ENCODE assay signal across 17 cellular contexts in genomic region chr2:200253631-200254030, GRCh38. TPM values are rescaled to one million over a fixed set of nuclear protein-coding genes. Genes with fewer than 3 reads are reported as not detected.
DNase-seq lines count a peak whose midpoint lies in the region; FAIRE-seq and TF ChIP-seq lines count a peak whose summit lies in the region.
"Had no signal": no experiment of that assay in that cellular context is flagged by ENCODE, and none has a peak within 500 bp of the region (broad histone marks: within the 10 kb centered on the region; RNA-seq: fewer than 3 reads in every experiment).

No MANE protein-coding gene starts in this region.

- H3K4me2 ChIP-seq in astrocyte (ENCODE audit: low read length), result no peak overlapping the region

- H3K9me3 Mint-ChIP-seq in astrocyte (ENCODE audit: unreplicated experiment), result peaks cover 2% of the 10 kb centered on the region
- H3K9me3 Mint-ChIP-seq: activated CD4-positive, alpha-beta memory T cell treated with anti-CD3 and anti-CD28 coated beads, Interleukin-2, amount 10 ng/mL, durations not matched to agents 7 days and 5 days; CD8-positive, alpha-beta T cell had no signal

- H3K4me1 ChIP-seq in astrocyte (ENCODE audit: insufficient read depth, low read length), result peaks cover 4% of the 10 kb centered on the region
- peaks cover 1% of the 10 kb centered on the region for H3K4me1 ChIP-seq in prostate gland (replicated peaks)
- H3K4me1 ChIP-seq: adrenal gland, Peyer's patch had no signal

- no peak for TF ChIP-seq CTCF in astrocyte (IDR thresholded peaks at IDR 0.05; ENCODE audit: insufficient read depth, low read depth, low read length)
- no peak for TF ChIP-seq CTCF in fibroblast of villous mesenchyme (IDR thresholded peaks at IDR 0.05; ENCODE audit: insufficient read depth, low read depth, low read length)
- TF ChIP-seq CTCF in prostate gland (IDR thresholded peaks at IDR 0.05), result no peak

- H3K4me3 ChIP-seq in astrocyte (ENCODE audit: insufficient read depth, low read depth, low read length) (no peak overlapping the region), fibroblast of villous mesenchyme (ENCODE audit: low read depth, low read length) (no peak overlapping the region), prostate gland (no peak overlapping the region)
- H3K4me3 ChIP-seq: adrenal gland, Peyer's patch, tibial nerve had no signal

- intact Hi-C loops in prostate gland (cut with DNase I), result no loop called here

- H3K4me1 Mint-ChIP-seq in astrocyte (ENCODE audit: low read depth, unreplicated experiment), result peaks cover 23% of the 10 kb centered on the region
- H3K4me1 Mint-ChIP-seq: activated CD4-positive, alpha-beta memory T cell treated with anti-CD3 and anti-CD28 coated beads, Interleukin-2, amount 10 ng/mL, durations not matched to agents 7 days and 5 days had no signal

- H3K9ac ChIP-seq in astrocyte (ENCODE audit: low read length), result no peak overlapping the region

- FAIRE-seq in astrocyte (lab: Jason Lieb, UNC), result no peak

- H3K36me3 Mint-ChIP-seq in astrocyte (ENCODE audit: low read depth, unreplicated experiment), result no peaks in the 10 kb centered on the region
- H3K36me3 Mint-ChIP-seq: CD8-positive, alpha-beta T cell had no signal

- H2AFZ ChIP-seq in astrocyte (ENCODE audit: low read depth, low read length), result no peak overlapping the region

- no peaks in the 10 kb centered on the region for H3K36me3 ChIP-seq in astrocyte (ENCODE audit: insufficient read depth, low read length)
- no peaks in the 10 kb centered on the region for H3K36me3 ChIP-seq in prostate gland
- H3K36me3 ChIP-seq: adrenal gland, Peyer's patch, tibial nerve had no signal

- no peaks in the 10 kb centered on the region for H3K27me3 Mint-ChIP-seq in astrocyte (ENCODE audit: low read depth, unreplicated experiment)

- H3K9me3 ChIP-seq in astrocyte (ENCODE audit: insufficient read depth, low read depth, low read length) (no peaks in the 10 kb centered on the region), prostate gland (no peaks in the 10 kb centered on the region)
- H3K9me3 ChIP-seq: adrenal gland, Peyer's patch, tibial nerve had no signal

- H3K27ac ChIP-seq in astrocyte (ENCODE audit: low read depth, low read length) (no peak overlapping the region), prostate gland (no peak overlapping the region)
- H3K27ac ChIP-seq: 22Rv1, adrenal gland, Peyer's patch, tibial nerve had no signal

- WGBS in prostate gland, result 14% methylated on average over 2 of the region's 2 CpGs

- no peaks in the 10 kb centered on the region for H3K27me3 ChIP-seq in astrocyte (ENCODE audit: insufficient read depth, low read length)
- no peaks in the 10 kb centered on the region for H3K27me3 ChIP-seq in prostate gland (replicated peaks; ENCODE audit: insufficient read depth)
- H3K27me3 ChIP-seq: adrenal gland, Peyer's patch, tibial nerve had no signal

- TF ChIP-seq POLR2A in prostate gland (IDR thresholded peaks at IDR 0.05), result no peak

- H4K20me1 ChIP-seq in astrocyte (ENCODE audit: insufficient read depth, low read length), result no peaks in the 10 kb centered on the region

- no peaks in the 10 kb centered on the region for H3K79me2 ChIP-seq in astrocyte (ENCODE audit: insufficient read depth, low read length)

- no peak overlapping the region for H3K4me3 Mint-ChIP-seq in astrocyte (ENCODE audit: unreplicated experiment)
- H3K4me3 Mint-ChIP-seq: activated CD4-positive, alpha-beta memory T cell treated with anti-CD3 and anti-CD28 coated beads, Interleukin-2, amount 10 ng/mL, durations not matched to agents 7 days and 5 days; CD8-positive, alpha-beta T cell had no signal

- peak overlapping the region; percentile 24 for H3K27ac Mint-ChIP-seq in astrocyte (ENCODE audit: unreplicated experiment)
- H3K27ac Mint-ChIP-seq: activated CD4-positive, alpha-beta memory T cell treated with anti-CD3 and anti-CD28 coated beads, Interleukin-2, amount 10 ng/mL, durations not matched to agents 7 days and 5 days; CD8-positive, alpha-beta T cell had no signal

- DNase-seq in DMS53 (lab: John Stamatoyannopoulos, UW) (peak; percentile 10), DMS53 treated with DMSO at 0.1 percent for 48 hours (lab: John Stamatoyannopoulos, UW; ENCODE audit: unreplicated experiment) (no peak), astrocyte (ENCODE audit: low read depth) (peak; percentile 11), fibroblast of villous mesenchyme (ENCODE audit: low read depth) (peak; percentile 34), prostate gland (ENCODE audit: low spot score) (peak; percentile 36), anterior cingulate cortex (lab: John Stamatoyannopoulos, UW) (no peak), NCI-H2196 (lab: John Stamatoyannopoulos, UW; ENCODE audit: unreplicated experiment) (no peak), NCI-H2081 treated with DMSO at 0.1 percent for 48 hours (lab: John Stamatoyannopoulos, UW) (no peak)
- DNase-seq: activated CD4-positive, alpha-beta memory T cell treated with anti-CD3 and anti-CD28 coated beads, Interleukin-2, amount 10 ng/mL, durations not matched to agents 7 days and 5 days; adrenal gland; CD8-positive, alpha-beta T cell; H7; NCI-H187 treated with DMSO at 0.1 percent for 48 hours; NCI-H526 treated with DMSO at 0.1 percent for 48 hours; Peyer's patch had no signal

RNA-seq across cellular contexts. Expression of gene SPATS2L, which starts 52.9 kb away (rescaled TPM):
- total RNA-seq in astrocyte, result 192 and 221 TPM in 2 replicates
- 60.6 and 65.6 TPM in 2 replicates for total RNA-seq in fibroblast of villous mesenchyme
- 10 to 100 TPM; 77.4 to 88.7 TPM for total RNA-seq in prostate gland

Comparison
In these comparisons a context has a peak if more than half of its experiments do, and no peak if none do; other contexts are left out.
1. DNase-seq: peak in DMS53 (single experiment), astrocyte (single experiment), fibroblast of villous mesenchyme (single experiment) and prostate gland (single experiment); none in DMS53 treated with DMSO at 0.1 percent for 48 hours (single experiment), anterior cingulate cortex (0 of 58), NCI-H2196 (single experiment) and NCI-H2081 treated with DMSO at 0.1 percent for 48 hours (single experiment).